Comparison of ENCODE assay signal across 1 cellular context in genomic region chr6:87104657-87105056, GRCh38.
TF ChIP-seq lines count a peak whose summit lies in the region.

No MANE protein-coding gene starts in this region.

TF ChIP-seq in IMR-90, 13 proteins besides CTCF, POLR2A, EP300 and RAD21:
- TF ChIP-seq RFX5 (IDR thresholded peaks at IDR 0.05; ENCODE audit: low read depth, low read length) (no peak), CEBPB (IDR thresholded peaks at IDR 0.05; ENCODE audit: low read depth, low read length) (no peak), BHLHE40 (IDR thresholded peaks at IDR 0.05; ENCODE audit: low read depth, low read length) (no peak), MXI1 (IDR thresholded peaks at IDR 0.05; ENCODE audit: borderline replicate concordance, low read depth, low read length) (no peak), CHD1 (IDR thresholded peaks at IDR 0.05; ENCODE audit: low read depth, low read length) (no peak), MAZ (IDR thresholded peaks at IDR 0.05; ENCODE audit: borderline replicate concordance, low read depth, low read length) (no peak), FOS (IDR thresholded peaks at IDR 0.05; ENCODE audit: low read depth, low read length) (no peak), MAFK (IDR thresholded peaks at IDR 0.05; ENCODE audit: low read depth, low read length) (no peak), ELK1 (IDR thresholded peaks at IDR 0.05; ENCODE audit: borderline replicate concordance, low read depth, low read length) (no peak), SMC3 (IDR thresholded peaks at IDR 0.05; ENCODE audit: low read depth, low read length) (no peak), NFE2L2 (IDR thresholded peaks at IDR 0.05; ENCODE audit: low read depth, low read length) (no peak), RCOR1 (IDR thresholded peaks at IDR 0.05; ENCODE audit: insufficient replicate concordance, low read length) (no peak), USF2 (IDR thresholded peaks at IDR 0.05; ENCODE audit: low read depth, low read length) (no peak)
